ENCODE assay signal across 2 cellular contexts in genomic region chr10:121974019-121974534, GRCh38.
TF ChIP-seq lines count a peak whose summit lies in the region.

No MANE protein-coding gene starts in this region.

TF ChIP-seq in GM23338, 12 proteins besides CTCF, POLR2A, EP300 and RAD21 (continued from another document):
- no peak for TF ChIP-seq ZNF462 (CRISPR knock-in tag; IDR thresholded peaks at IDR 0.05)
- no peak for TF ChIP-seq ETS1 (IDR thresholded peaks at IDR 0.05)
- TF ChIP-seq POLR2AphosphoS5 (IDR thresholded peaks at IDR 0.05; ENCODE audit: low read depth) = no peak
- TF ChIP-seq STAT1 (IDR thresholded peaks at IDR 0.05; ENCODE audit: unreplicated experiment) = no peak

TF ChIP-seq in SK-N-SH, 30 proteins besides CTCF, POLR2A, EP300 and RAD21 (continued from another document):
- TF ChIP-seq IRF3 (IDR thresholded peaks at IDR 0.05; ENCODE audit: low read depth, low read length) = no peak
- peak; percentile 82; the same call in 1 of the 2 replicates for TF ChIP-seq SIN3A (IDR thresholded peaks at IDR 0.05; ENCODE audit: borderline replicate concordance, low read depth, low read length)
- TF ChIP-seq MXI1 (IDR thresholded peaks at IDR 0.05; ENCODE audit: low read depth, low read length) = peak; percentile 87; the same call in 1 of the 2 replicates
- no peak for TF ChIP-seq JUND (IDR thresholded peaks at IDR 0.05)
